1 cellular context compared by ENCODE assay signal in the genomic region with DNA sequence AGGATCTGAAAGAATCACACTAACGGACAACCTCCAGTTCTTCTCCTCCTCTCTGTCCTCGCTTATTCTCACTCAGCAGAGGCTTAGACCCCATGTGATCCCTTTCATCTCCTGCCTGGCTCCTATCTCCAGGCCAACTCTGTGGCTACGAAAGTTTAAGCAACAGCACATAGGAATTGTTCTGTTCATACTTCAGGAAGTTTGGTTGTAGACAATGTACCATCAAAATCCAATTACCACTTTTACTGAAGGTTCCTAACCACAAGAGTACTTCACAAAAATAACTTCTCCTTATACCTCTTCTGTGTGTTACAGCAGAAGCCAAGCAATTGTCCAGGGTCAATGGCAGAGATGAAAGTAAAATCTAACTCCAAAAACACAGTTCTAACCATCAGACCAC.
TF ChIP-seq lines count a peak whose summit lies in the region.

No MANE protein-coding gene starts in this region.

TF ChIP-seq in K562, 482 proteins besides CTCF, POLR2A, EP300 and RAD21 (continued from another document):
- TF ChIP-seq, protein P1, sequence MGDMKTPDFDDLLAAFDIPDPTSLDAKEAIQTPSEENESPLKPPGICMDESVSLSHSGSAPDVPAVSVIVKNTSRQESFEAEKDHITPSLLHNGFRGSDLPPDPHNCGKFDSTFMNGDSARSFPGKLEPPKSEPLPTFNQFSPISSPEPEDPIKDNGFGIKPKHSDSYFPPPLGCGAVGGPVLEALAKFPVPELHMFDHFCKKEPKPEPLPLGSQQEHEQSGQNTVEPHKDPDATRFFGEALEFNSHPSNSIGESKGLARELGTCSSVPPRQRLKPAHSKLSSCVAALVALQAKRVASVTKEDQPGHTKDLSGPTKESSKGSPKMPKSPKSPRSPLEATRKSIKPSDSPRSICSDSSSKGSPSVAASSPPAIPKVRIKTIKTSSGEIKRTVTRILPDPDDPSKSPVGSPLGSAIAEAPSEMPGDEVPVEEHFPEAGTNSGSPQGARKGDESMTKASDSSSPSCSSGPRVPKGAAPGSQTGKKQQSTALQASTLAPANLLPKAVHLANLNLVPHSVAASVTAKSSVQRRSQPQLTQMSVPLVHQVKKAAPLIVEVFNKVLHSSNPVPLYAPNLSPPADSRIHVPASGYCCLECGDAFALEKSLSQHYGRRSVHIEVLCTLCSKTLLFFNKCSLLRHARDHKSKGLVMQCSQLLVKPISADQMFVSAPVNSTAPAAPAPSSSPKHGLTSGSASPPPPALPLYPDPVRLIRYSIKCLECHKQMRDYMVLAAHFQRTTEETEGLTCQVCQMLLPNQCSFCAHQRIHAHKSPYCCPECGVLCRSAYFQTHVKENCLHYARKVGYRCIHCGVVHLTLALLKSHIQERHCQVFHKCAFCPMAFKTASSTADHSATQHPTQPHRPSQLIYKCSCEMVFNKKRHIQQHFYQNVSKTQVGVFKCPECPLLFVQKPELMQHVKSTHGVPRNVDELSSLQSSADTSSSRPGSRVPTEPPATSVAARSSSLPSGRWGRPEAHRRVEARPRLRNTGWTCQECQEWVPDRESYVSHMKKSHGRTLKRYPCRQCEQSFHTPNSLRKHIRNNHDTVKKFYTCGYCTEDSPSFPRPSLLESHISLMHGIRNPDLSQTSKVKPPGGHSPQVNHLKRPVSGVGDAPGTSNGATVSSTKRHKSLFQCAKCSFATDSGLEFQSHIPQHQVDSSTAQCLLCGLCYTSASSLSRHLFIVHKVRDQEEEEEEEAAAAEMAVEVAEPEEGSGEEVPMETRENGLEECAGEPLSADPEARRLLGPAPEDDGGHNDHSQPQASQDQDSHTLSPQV (IDR thresholded peaks at IDR 0.05) = peak; percentile 32; the same call in 1 of the 2 replicates
- TF ChIP-seq, protein P2, sequence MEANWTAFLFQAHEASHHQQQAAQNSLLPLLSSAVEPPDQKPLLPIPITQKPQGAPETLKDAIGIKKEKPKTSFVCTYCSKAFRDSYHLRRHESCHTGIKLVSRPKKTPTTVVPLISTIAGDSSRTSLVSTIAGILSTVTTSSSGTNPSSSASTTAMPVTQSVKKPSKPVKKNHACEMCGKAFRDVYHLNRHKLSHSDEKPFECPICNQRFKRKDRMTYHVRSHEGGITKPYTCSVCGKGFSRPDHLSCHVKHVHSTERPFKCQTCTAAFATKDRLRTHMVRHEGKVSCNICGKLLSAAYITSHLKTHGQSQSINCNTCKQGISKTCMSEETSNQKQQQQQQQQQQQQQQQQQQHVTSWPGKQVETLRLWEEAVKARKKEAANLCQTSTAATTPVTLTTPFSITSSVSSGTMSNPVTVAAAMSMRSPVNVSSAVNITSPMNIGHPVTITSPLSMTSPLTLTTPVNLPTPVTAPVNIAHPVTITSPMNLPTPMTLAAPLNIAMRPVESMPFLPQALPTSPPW (CRISPR knock-in tag; IDR thresholded peaks at IDR 0.05) = no peak
- no peak for TF ChIP-seq CCAR2 (IDR thresholded peaks at IDR 0.05; ENCODE audit: low read depth, low read length)
- 0 out of 2 replicates have a peak, but pooled peaks have one; percentile 13 for TF ChIP-seq RAD51 (IDR thresholded peaks at IDR 0.05; ENCODE audit: borderline replicate concordance, low read depth)
- no peak for TF ChIP-seq JUND (IDR thresholded peaks at IDR 0.05; ENCODE audit: borderline replicate concordance, low read depth, low read length)
- TF ChIP-seq JUND (tag; IDR thresholded peaks at IDR 0.05; ENCODE audit: borderline replicate concordance, low read depth, low read length) = 0 out of 3 replicates have a peak, but pooled peaks have one; percentile 10
- TF ChIP-seq ETV1 (tag; conservative IDR thresholded peaks at IDR 0.05; ENCODE audit: low read depth) = 0 out of 2 replicates have a peak, but pooled peaks have one; percentile 3
- 0 out of 2 replicates have a peak, but pooled peaks have one; percentile 34 for TF ChIP-seq L3MBTL2 (IDR thresholded peaks at IDR 0.05)
